Comparison of ENCODE assay signal across 13 cellular contexts in the genomic region with DNA sequence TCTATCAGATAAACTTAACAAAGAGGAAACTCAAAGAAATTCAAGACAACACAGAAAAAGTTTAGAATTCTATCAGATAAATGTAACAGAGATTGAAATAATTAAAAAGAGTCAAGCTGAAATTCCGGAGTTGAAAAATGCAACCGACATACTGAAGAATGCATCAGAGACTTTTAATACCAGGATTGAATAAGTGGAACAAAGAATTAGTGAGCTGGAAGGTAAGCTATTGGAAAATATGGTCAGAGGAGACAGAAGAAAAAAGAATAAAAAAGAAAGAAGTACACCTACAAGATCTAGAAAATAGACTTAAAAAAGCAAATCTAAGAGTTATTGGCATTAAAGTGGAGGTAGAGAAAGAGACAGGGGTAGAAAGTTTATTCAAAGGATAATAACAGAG.
A peak's percentile ranks its signal among the peaks of the same experiment; 100 is the strongest.
DNase-seq lines count a peak whose midpoint lies in the region; ATAC-seq, FAIRE-seq and TF ChIP-seq lines count a peak whose summit lies in the region.
"Had no signal": no experiment of that assay in that cellular context is flagged by ENCODE, and none has a peak within 500 bp of the region (broad histone marks: within the 10 kb centered on the region; RNA-seq: fewer than 3 reads in every experiment).

No MANE protein-coding gene starts in this region.

- ATAC-seq in HepG2, result no peak
- no peak for ATAC-seq in right lobe of liver
- no peak for ATAC-seq in PC-3
- ATAC-seq: GM23338 had no signal

- H3F3A ChIP-seq in PC-3 (ENCODE audit: low read length, unreplicated experiment), result peaks cover 7% of the 10 kb centered on the region

- no TSS peak for BruUV-seq in HepG2 (replicated peaks; lab: Mats Ljungman, UMichigan)
- TSS peak; percentile 15 for BruUV-seq in PC-3 (replicated peaks; lab: Mats Ljungman, UMichigan)

- H4K20me1 ChIP-seq in HepG2 (ENCODE audit: insufficient read depth, low read length) (no peaks in the 10 kb centered on the region), PC-3 (ENCODE audit: low read length) (no peaks in the 10 kb centered on the region)

- H3K9me3 ChIP-seq in HepG2 (ENCODE audit: low read length) (no peaks in the 10 kb centered on the region), right lobe of liver (no peaks in the 10 kb centered on the region), PC-3 (ENCODE audit: low read length) (no peaks in the 10 kb centered on the region)

- CTCF ChIA-PET in HepG2 (lab: Yijun Ruan, JAX; ENCODE audit: low intra/inter-chr PET ratio, low total read pairs) (no interaction called here), PC-3 (lab: Charles Lee) (no interaction called here)

- POLR2A ChIA-PET in HepG2 (lab: Yijun Ruan, JAX) (no interaction called here), PC-3 (lab: Charles Lee; ENCODE audit: unreplicated experiment) (interaction anchor here (0.6 kb wide), 1 partner anchor 31 kb away, joined by 4 read pairs; no protein-coding TSS in a partner anchor)

- no peaks in the 10 kb centered on the region for H3K9me3 Mint-ChIP-seq in type B pancreatic cell

- intact Hi-C loops in HepG2 (cut with micrococcal nuclease; ENCODE audit: unreplicated experiment) (no loop called here), right lobe of liver (cut with DNase I) (no loop called here), PC-3 (cut with micrococcal nuclease) (no loop called here)

- no peak for FAIRE-seq in HepG2 (lab: Jason Lieb, UNC)

- in situ Hi-C loops in HepG2 (cut with HindIII; ENCODE audit: extremely low pct_ligation_motif_present, low pct_unique_long_range_greater_than_20kb), result no loop called here

- H3K27ac Mint-ChIP-seq in type B pancreatic cell, result peak overlapping the region; percentile 65
- H3K27ac Mint-ChIP-seq: GM23338 had no signal

- no peaks in the 10 kb centered on the region for H3K27me3 ChIP-seq in HepG2 (ENCODE audit: control insufficient read depth in 1 of 2, insufficient read depth in 2 of 2, low read length in 2 of 2)
- no peaks in the 10 kb centered on the region for H3K27me3 ChIP-seq in right lobe of liver
- no peaks in the 10 kb centered on the region for H3K27me3 ChIP-seq in PC-3 (ENCODE audit: low read length)
- H3K27me3 ChIP-seq: BLaER1 treated with 17β-estradiol and CSF1 and Interleukin-3, amounts not matched to agents 10 nM and 100 nM had no signal

- H3K4me3 ChIP-seq in HepG2 (replicated peaks in 1 of 3; ENCODE audit: insufficient read depth in 1 of 3, low read depth in 2 of 3, low read length in 3 of 3) (no peak overlapping the region), right lobe of liver (no peak overlapping the region), PC-3 (ENCODE audit: low read length) (no peak overlapping the region)
- H3K4me3 ChIP-seq: GM23338 had no signal

- DNase-seq in HepG2 (ENCODE audit: low spot score) (no peak), right lobe of liver (no peak), PC-3 (no peak), epithelial cell of prostate (ENCODE audit: low read depth, low spot score) (no peak), type B pancreatic cell (ENCODE audit: extremely low spot score, unreplicated experiment) (no peak), caudate nucleus (lab: John Stamatoyannopoulos, UW) (no peak), NCI-H69 (lab: John Stamatoyannopoulos, UW) (no peak)
- DNase-seq: ACHN; CD4-positive, CD25-positive, alpha-beta regulatory T cell; DMS 273 treated with DMSO at 0.1 percent for 48 hours; H7 had no signal

- H3K4me1 ChIP-seq in HepG2 (ENCODE audit: insufficient read depth, low read length), result peaks cover 32% of the 10 kb centered on the region
- H3K4me1 ChIP-seq in right lobe of liver, result peaks cover 0 to 24% (median 13%) of the 10 kb centered on the region in 4 donors
- peaks cover 35% of the 10 kb centered on the region for H3K4me1 ChIP-seq in PC-3 (ENCODE audit: insufficient read depth, low read length)

- TF ChIP-seq RAD21 in HepG2 (CRISPR knock-in tag; IDR thresholded peaks at IDR 0.05), result no peak

- H3K4me2 ChIP-seq in HepG2 (ENCODE audit: low read depth, low read length) (no peak overlapping the region), PC-3 (ENCODE audit: low read length) (peak overlapping the region; percentile 55; the same call in 1 of the 2 replicates)
- H3K4me2 ChIP-seq: BLaER1 treated with 17β-estradiol and CSF1 and Interleukin-3, amounts not matched to agents 10 nM and 100 nM; GM23338 had no signal

- H3K4me1 Mint-ChIP-seq in type B pancreatic cell (ENCODE audit: unreplicated experiment), result no peaks in the 10 kb centered on the region
- H3K4me1 Mint-ChIP-seq: GM23338 had no signal

- TF ChIP-seq POLR2A in HepG2 (IDR thresholded peaks at IDR 0.05; ENCODE audit: insufficient read depth in 1 of 2, low read depth in 2 of 2, low read length in 2 of 2) (no peak), right lobe of liver (IDR thresholded peaks at IDR 0.05) (no peak)

- H3K4me3 Mint-ChIP-seq in type B pancreatic cell, result peak overlapping the region; percentile 38
- H3K4me3 Mint-ChIP-seq: CD4-positive, CD25-positive, alpha-beta regulatory T cell; GM23338 had no signal

- no peaks in the 10 kb centered on the region for H3K9me2 ChIP-seq in PC-3 (replicated peaks; ENCODE audit: low read length)

- no peak overlapping the region for H2AFZ ChIP-seq in HepG2 (ENCODE audit: low read length)
- H2AFZ ChIP-seq in PC-3 (ENCODE audit: low read length), result no peak overlapping the region
- H2AFZ ChIP-seq: GM23338 had no signal

- peaks cover 3% of the 10 kb centered on the region for H3K36me3 Mint-ChIP-seq in type B pancreatic cell
- H3K36me3 Mint-ChIP-seq: CD4-positive, CD25-positive, alpha-beta regulatory T cell had no signal

- H3K27me3 Mint-ChIP-seq in type B pancreatic cell, result no peaks in the 10 kb centered on the region
- H3K27me3 Mint-ChIP-seq: CD4-positive, CD25-positive, alpha-beta regulatory T cell had no signal

- H3K36me3 ChIP-seq in HepG2 (replicated peaks in 1 of 2; ENCODE audit: control insufficient read depth in 1 of 2, insufficient read depth in 2 of 2, low read length in 2 of 2) (no peaks in the 10 kb centered on the region), right lobe of liver (no peaks in the 10 kb centered on the region), PC-3 (ENCODE audit: low read depth, low read length) (no peaks in the 10 kb centered on the region; the same call in 1 of the 2 replicates)

- H3K79me2 ChIP-seq in HepG2 (ENCODE audit: insufficient read depth, low read length) (no peaks in the 10 kb centered on the region), PC-3 (ENCODE audit: low read length) (peaks cover 30% of the 10 kb centered on the region)

- TF ChIP-seq CTCF in HepG2 (CRISPR knock-in tag; IDR thresholded peaks at IDR 0.05) (no peak), right lobe of liver (IDR thresholded peaks at IDR 0.05) (no peak), PC-3 (conservative IDR thresholded peaks at IDR 0.05; ENCODE audit: low read depth, low read length) (no peak), type B pancreatic cell (conservative IDR thresholded peaks at IDR 0.05) (no peak)

- H3K9ac ChIP-seq in HepG2 (ENCODE audit: insufficient read depth, low read depth, low read length), result no peak overlapping the region
- H3K9ac ChIP-seq in PC-3 (ENCODE audit: low read length), result 0 out of 2 replicates have a peak overlapping the region, but pooled peaks have one; percentile 4
- H3K9ac ChIP-seq: BLaER1 treated with 17β-estradiol and CSF1 and Interleukin-3, amounts not matched to agents 10 nM and 100 nM had no signal

- H3K27ac ChIP-seq in HepG2 (ENCODE audit: extremely low read length, insufficient read depth, low read length), result no peak overlapping the region
- no peak overlapping the region for H3K27ac ChIP-seq in right lobe of liver
- peak overlapping the region; percentile 71 for H3K27ac ChIP-seq in PC-3 (ENCODE audit: low read length)
- H3K27ac ChIP-seq in epithelial cell of prostate, result peak overlapping the region; percentile 70
- H3K27ac ChIP-seq in caudate nucleus (ENCODE audit: low read depth, low read length), result no peak overlapping the region
- H3K27ac ChIP-seq: BLaER1 treated with 17β-estradiol and CSF1 and Interleukin-3, amounts not matched to agents 10 nM and 100 nM had no signal

- TF ChIP-seq EP300 in HepG2 (IDR thresholded peaks at IDR 0.05; ENCODE audit: low read depth in 2 of 2, low read length in 2 of 2), result no peak
- TF ChIP-seq EP300 in HepG2 (CRISPR knock-in tag; IDR thresholded peaks at IDR 0.05; ENCODE audit: borderline replicate concordance), result no peak

- WGBS in HepG2 (ENCODE audit: low lambda C conversion rate), result 89% methylated on average over 2 of the region's 2 CpGs
- WGBS in right lobe of liver (ENCODE audit: insufficient coverage, low coverage, low lambda C conversion rate, missing lambda C conversion rate), result 91% methylated on average over 2 of the region's 2 CpGs

TF ChIP-seq in HepG2, 621 proteins besides CTCF, POLR2A, EP300 and RAD21:
- TF ChIP-seq ZNF761 (CRISPR knock-in tag; conservative IDR thresholded peaks at IDR 0.05) (no peak), PHF8 (CRISPR knock-in tag; IDR thresholded peaks at IDR 0.05) (no peak), ZNF160 (CRISPR knock-in tag; IDR thresholded peaks at IDR 0.05) (peak; percentile 52; the same call in 1 of the 2 replicates)

Comparison
In these comparisons a context has a peak if more than half of its experiments do, and no peak if none do; other contexts are left out.
1. H3K27ac ChIP-seq: peak in PC-3 (single experiment) and epithelial cell of prostate (single experiment); none in HepG2 (single experiment), right lobe of liver (0 of 3) and caudate nucleus (single experiment).